3 cellular contexts compared by ENCODE assay signal in genomic region chr5:154129013-154129412, GRCh38.
"Had no signal": no experiment of that assay in that cellular context is flagged by ENCODE, and none has a peak within 500 bp of the region (broad histone marks: within the 10 kb centered on the region; RNA-seq: fewer than 3 reads in every experiment).

No MANE protein-coding gene starts in this region.

- DNase-seq: GDM1, GF-D8 had no signal

- ATAC-seq: GM12878 had no signal

- H3K4me3 ChIP-seq: GM12878 had no signal
